Comparison of ENCODE assay signal across 7 cellular contexts in genomic region chr2:218898109-218898878, GRCh38. TPM values are rescaled to one million over a fixed set of nuclear protein-coding genes. Genes with fewer than 3 reads are reported as not detected.
DNase-seq lines count a peak whose midpoint lies in the region; ATAC-seq, FAIRE-seq and TF ChIP-seq lines count a peak whose summit lies in the region.

No MANE protein-coding gene starts in this region.

- H3K27me3 Mint-ChIP-seq in naive thymus-derived CD4-positive, alpha-beta T cell = peaks cover 20 to 75% (median 40%) of the 10 kb centered on the region in 5 donors

- no peaks in the 10 kb centered on the region for H3K36me3 ChIP-seq in H1 (ENCODE audit: control insufficient read depth in 2 of 4, insufficient read depth in 4 of 4, low read length in 3 of 4)
- no peaks in the 10 kb centered on the region for H3K36me3 ChIP-seq in naive thymus-derived CD4-positive, alpha-beta T cell (ENCODE audit: control insufficient read depth in 2 of 3, insufficient read depth in 3 of 3, low read length in 3 of 3)

- H4K8ac ChIP-seq in H1 (ENCODE audit: extremely low read depth, insufficient read depth, low read length) = no peak overlapping the region

- peak overlapping the region in 7 of 9 donors; percentile 33 to 92 (median 71) for H3K27ac Mint-ChIP-seq in naive thymus-derived CD4-positive, alpha-beta T cell

- H2AK5ac ChIP-seq in H1 (ENCODE audit: low read depth, low read length) = no peak overlapping the region

- H3K36me3 Mint-ChIP-seq in naive thymus-derived CD4-positive, alpha-beta T cell = peaks cover 0 to 7% (median 0%) of the 10 kb centered on the region in 5 donors

- H2BK12ac ChIP-seq in H1 (ENCODE audit: low read depth, low read length) = no peak overlapping the region

- no peak overlapping the region for H3K14ac ChIP-seq in H1 (ENCODE audit: insufficient read length)

- no peak overlapping the region for H4K5ac ChIP-seq in H1 (ENCODE audit: insufficient read length, low read depth, low read length)

- peaks cover 0 to 1% (median 0%) of the 10 kb centered on the region in 11 donors for H3K9me3 Mint-ChIP-seq in naive thymus-derived CD4-positive, alpha-beta T cell

- peak; percentile 41 for ATAC-seq in HG02759 (IDR thresholded peaks at IDR 0.05; ENCODE audit: unreplicated experiment)
- peak; percentile 42 for ATAC-seq in naive thymus-derived CD4-positive, alpha-beta T cell

- H3K18ac ChIP-seq in H1 (ENCODE audit: extremely low read depth, low read length) = no peak overlapping the region

- WGBS in H1 (ENCODE audit: extremely low coverage in 1 of 2, insufficient coverage in 1 of 2, insufficient read length in 1 of 2, insufficient replicate concordance in 2 of 2, low coverage in 1 of 2, low lambda C conversion rate in 2 of 2, missing lambda C conversion rate in 1 of 2), 2 experiments = 11% methylated on average over 45 of the region's 52 CpGs; no CpG with 5 or more reads in 1 of the 2 experiments

- H3K9me3 ChIP-seq in H1 (ENCODE audit: insufficient read depth in 2 of 2, low read depth in 1 of 2, low read length in 1 of 2) = no peaks in the 10 kb centered on the region; a peak in 1 of 4 replicates
- no peaks in the 10 kb centered on the region for H3K9me3 ChIP-seq in naive thymus-derived CD4-positive, alpha-beta T cell (ENCODE audit: control insufficient read depth in 2 of 3, low read length in 3 of 3)

- no peak overlapping the region for H2AFZ ChIP-seq in H1 (ENCODE audit: low read length)

- no peaks in the 10 kb centered on the region for H3K23me2 ChIP-seq in H1 (ENCODE audit: low read depth, low read length)

- FAIRE-seq in GM12891 (lab: Jason Lieb, UNC) = peak; percentile 97
- FAIRE-seq in H1 (lab: Jason Lieb, UNC) = no peak

- POLR2A ChIA-PET in H1 (lab: Charles Lee; ENCODE audit: partially characterized antibody) = interaction anchor here (0.9 to 1.9 kb wide), 7 partner anchors 10 to 30 kb away, joined by 3 to 10 read pairs (median 4); no protein-coding TSS in a partner anchor
- POLR2A ChIA-PET in naive thymus-derived CD4-positive, alpha-beta T cell (lab: Charles Lee) = interaction anchor here (0.9 to 13.6 kb wide), 6 partner anchors 11 to 51 kb away, joined by 3 to 305 read pairs (median 6); partner anchors contain the start of gene WNT10A

- peak in 2 of 3 experiments; percentile 96 to 97; a peak in 3 of 4 replicates for TF ChIP-seq CTCF in H1 (IDR thresholded peaks at IDR 0.05; ENCODE audit: control extremely low read depth in 1 of 3, insufficient read depth in 1 of 3, low read depth in 1 of 3, low read length in 3 of 3)

- H4K20me1 ChIP-seq in H1 (replicated peaks in 1 of 2; ENCODE audit: control insufficient read depth in 1 of 2, insufficient read depth in 2 of 2, low read length in 2 of 2) = peaks cover 3 to 8% of the 10 kb centered on the region in 2 experiments

- H3K56ac ChIP-seq in H1 (replicated peaks; ENCODE audit: insufficient read length, low read depth, low read length) = no peak overlapping the region

- CTCF ChIA-PET in H1 (lab: Charles Lee; ENCODE audit: partially characterized antibody) = interaction anchor here (0.6 to 17.9 kb wide), 37 partner anchors 10 to 681 kb away, joined by 3 to 783 read pairs (median 4); partner anchors contain the start of genes ARPC2, CDK5R2 and WNT10A
- CTCF ChIA-PET in naive thymus-derived CD4-positive, alpha-beta T cell (lab: Charles Lee) = interaction anchor here (0.7 to 15.8 kb wide), 10 partner anchors 9 to 1104 kb away, joined by 3 to 627 read pairs (median 4); partner anchors contain the start of genes TTLL4 and WNT10A

- no peaks in the 10 kb centered on the region for H3K79me1 ChIP-seq in H1 (ENCODE audit: low read depth, low read length)

- no peak for TF ChIP-seq POLR2A in GM12891 (IDR thresholded peaks at IDR 0.05; ENCODE audit: low read depth, low read length)
- no peak for TF ChIP-seq POLR2A in H1 (IDR thresholded peaks at IDR 0.05; ENCODE audit: control extremely low read depth in 1 of 2, low read depth in 2 of 2, low read length in 2 of 2)

- H3K27ac ChIP-seq in H1 (ENCODE audit: low read depth, low read length) = no peak overlapping the region
- H3K27ac ChIP-seq in naive thymus-derived CD4-positive, alpha-beta T cell (ENCODE audit: low read depth, low read length) = no peak overlapping the region

- H3K4me1 ChIP-seq in H1 (replicated peaks in 1 of 4; ENCODE audit: control insufficient read depth in 3 of 4, insufficient read depth in 4 of 4, low read length in 3 of 4) = peaks cover 3 to 35% (median 13%) of the 10 kb centered on the region in 4 experiments
- H3K4me1 ChIP-seq in naive thymus-derived CD4-positive, alpha-beta T cell (ENCODE audit: control insufficient read depth in 2 of 2, insufficient read depth in 2 of 2, low read length in 2 of 2) = peaks cover 40 to 49% of the 10 kb centered on the region in 2 donors

- no peak overlapping the region for H2BK15ac ChIP-seq in H1 (ENCODE audit: low read length)

- H3K4ac ChIP-seq in H1 (replicated peaks; ENCODE audit: insufficient read length, low read depth, low read length) = no peak overlapping the region

- peak; percentile 82 to 92 for TF ChIP-seq RAD21 in H1 (IDR thresholded peaks at IDR 0.05 in 1 of 2, conservative IDR thresholded peaks at IDR 0.05 in 1 of 2; ENCODE audit: low read depth in 2 of 2, low read length in 2 of 2)

- H3K4me3 ChIP-seq in H1 (ENCODE audit: extremely low read depth in 1 of 4, insufficient read depth in 2 of 4, low read depth in 3 of 4, low read length in 4 of 4) = peak overlapping the region in 1 of 4 experiments; percentile 54; a peak in 2 of 8 replicates
- peak overlapping the region; percentile 65 for H3K4me3 ChIP-seq in naive thymus-derived CD4-positive, alpha-beta T cell (ENCODE audit: low read length)

- peak overlapping the region in 1 of 2 experiments; percentile 62; a peak in 3 of 4 replicates for H3K4me2 ChIP-seq in H1 (ENCODE audit: insufficient read depth in 1 of 2, low read depth in 2 of 2, low read length in 2 of 2)

- intact Hi-C loops in naive thymus-derived CD4-positive, alpha-beta T cell (cut with micrococcal nuclease) = loop anchor here (1.0 to 10.0 kb wide), 14 partner anchors 11 to 613 kb away; partner anchors contain the start of genes CNOT9 (in 2 of the 2), GMPPA (in 2 of the 2), USP37 (in 2 of the 2) and DNAJB2 (in 1 of the 2)

- no peak for TF ChIP-seq EP300 in H1 (IDR thresholded peaks at IDR 0.05; ENCODE audit: borderline replicate concordance in 1 of 2, low read depth in 2 of 2, low read length in 2 of 2)

- no peak overlapping the region for H2BK120ac ChIP-seq in H1 (replicated peaks; ENCODE audit: low read depth, low read length)

- peaks cover 64 to 81% (median 72%) of the 10 kb centered on the region in 4 experiments for H3K27me3 ChIP-seq in H1 (replicated peaks in 1 of 4; ENCODE audit: control insufficient read depth in 3 of 4, extremely low read depth in 1 of 4, insufficient read depth in 3 of 4, low read length in 3 of 4)
- H3K27me3 ChIP-seq in naive thymus-derived CD4-positive, alpha-beta T cell (ENCODE audit: control insufficient read depth in 2 of 2, insufficient read depth in 2 of 2, low read length in 2 of 2) = peaks cover 0 to 3% of the 10 kb centered on the region in 2 donors

- H3K23ac ChIP-seq in H1 (ENCODE audit: insufficient read length) = no peak overlapping the region

- no peak overlapping the region for H4K91ac ChIP-seq in H1 (replicated peaks; ENCODE audit: insufficient read length, low read length)

- H3K79me2 ChIP-seq in H1 (ENCODE audit: control insufficient read depth in 1 of 2, insufficient read depth in 2 of 2, low read length in 2 of 2) = no peaks in the 10 kb centered on the region

- peaks cover 38 to 48% (median 42%) of the 10 kb centered on the region in 7 donors for H3K4me1 Mint-ChIP-seq in naive thymus-derived CD4-positive, alpha-beta T cell

- DNase-seq in GM12891 (ENCODE audit: insufficient read length, low spot score) (peak; percentile 73), NCI-H526 (lab: John Stamatoyannopoulos, UW) (peak; percentile 17 to 73), H1 (ENCODE audit: low read depth in 1 of 2, low spot score in 2 of 2) (peak; percentile 68 to 99)
- DNase-seq in activated CD8-positive, alpha-beta memory T cell treated with anti-CD3 and anti-CD28 coated beads for 24 hours = peak; percentile 97
- DNase-seq in naive thymus-derived CD4-positive, alpha-beta T cell = peak; percentile 50 to 88 (median 72)
- DNase-seq in stimulated activated naive CD4-positive, alpha-beta T cell treated with Interleukin-2 at 50 U/mL for 16 hours (lab: John Stamatoyannopoulos, UW) = peak; percentile 77

- no peak overlapping the region for H2BK5ac ChIP-seq in H1 (ENCODE audit: low read depth, low read length)

- H3K9ac ChIP-seq in H1 (replicated peaks in 1 of 4; ENCODE audit: extremely low read depth in 1 of 4, low read depth in 3 of 4, low read length in 3 of 4) = no peak overlapping the region

- no peak overlapping the region for H2BK20ac ChIP-seq in H1 (ENCODE audit: low read length)

- H3K4me3 Mint-ChIP-seq in naive thymus-derived CD4-positive, alpha-beta T cell = peak overlapping the region; percentile 53 to 87 (median 82)

RNA-seq across cellular contexts. Expression of gene WNT10A, which starts 17.6 kb away (rescaled TPM):
- polyA plus RNA-seq in GM12891 (2012; ENCODE audit: low read depth, missing spikeins) = 34.4 TPM
- not detected in 2 replicates for total RNA-seq in H1 (2021; fragmentation: NEBNext Ultra II Directional; extraction: Animal tissue kit (Norgen Biotek cat#: 25700))
- polyA plus RNA-seq in H1 (2011; rRNA removed) = 0.05 TPM in 1 of 2 replicates, not detected in the other
- 0.03 TPM for polyA plus RNA-seq in H1 (2011; cell fraction: cytosol; rRNA removed)
- polyA plus RNA-seq in H1 (2011; cell fraction: nucleus; rRNA removed) = not detected
- polyA plus RNA-seq in H1 (2012, experiment 1 of 2) = not detected in 4 replicates
- not detected for polyA plus RNA-seq in H1 (2012, experiment 2 of 2)
- not detected for polyA plus RNA-seq in H1 (2013, experiment 1 of 2)
- polyA plus RNA-seq in H1 (2013, experiment 2 of 2) = not detected
- not detected in 2 replicates for polyA minus RNA-seq in H1 (2011; rRNA and poly(A)+ RNA removed)
- not detected for polyA minus RNA-seq in H1 (2011; cell fraction: cytosol; rRNA and poly(A)+ RNA removed)
- polyA minus RNA-seq in H1 (2011; cell fraction: nucleus; rRNA and poly(A)+ RNA removed) = 0.20 TPM
- total RNA-seq in naive thymus-derived CD4-positive, alpha-beta T cell = 1 to 10 TPM in 4 of 5 experiments, under 1 TPM in 1; 0.19 to 4.2 (median 3.0) TPM
- 1 to 10 TPM in 1 of 2 donors, under 1 TPM in 1; 0.61 to 1.2 TPM for polyA plus RNA-seq in naive thymus-derived CD4-positive, alpha-beta T cell

RNA-seq across cellular contexts. Expression of gene WNT6, which starts 38.7 kb away (rescaled TPM):
- not detected for polyA plus RNA-seq in GM12891 (2012; ENCODE audit: low read depth, missing spikeins)
- total RNA-seq in H1 (2021; fragmentation: NEBNext Ultra II Directional; extraction: Animal tissue kit (Norgen Biotek cat#: 25700)) = not detected in 2 replicates
- not detected in 2 replicates for polyA plus RNA-seq in H1 (2011; rRNA removed)
- not detected for polyA plus RNA-seq in H1 (2011; cell fraction: cytosol; rRNA removed)
- not detected for polyA plus RNA-seq in H1 (2011; cell fraction: nucleus; rRNA removed)
- polyA plus RNA-seq in H1 (2012, experiment 1 of 2) = not detected in 4 replicates
- not detected for polyA plus RNA-seq in H1 (2012, experiment 2 of 2)
- not detected for polyA plus RNA-seq in H1 (2013, experiment 1 of 2)
- polyA plus RNA-seq in H1 (2013, experiment 2 of 2) = not detected
- not detected in 2 replicates for polyA minus RNA-seq in H1 (2011; rRNA and poly(A)+ RNA removed)
- not detected for polyA minus RNA-seq in H1 (2011; cell fraction: cytosol; rRNA and poly(A)+ RNA removed)
- not detected for polyA minus RNA-seq in H1 (2011; cell fraction: nucleus; rRNA and poly(A)+ RNA removed)
- total RNA-seq in naive thymus-derived CD4-positive, alpha-beta T cell = under 1 TPM in 1 of 5 experiments, not detected in 4; 0.22 TPM
- under 1 TPM in 1 of 2 donors, not detected in 1; 0.11 TPM for polyA plus RNA-seq in naive thymus-derived CD4-positive, alpha-beta T cell

Comparison
In these comparisons a context has a peak if more than half of its experiments do, and no peak if none do; other contexts are left out.
1. DNase-seq: peak in every context shown above with its lines; median percentile 97 in activated CD8-positive, alpha-beta memory T cell treated with anti-CD3 and anti-CD28 coated beads for 24 hours; 84 in H1; 77 in stimulated activated naive CD4-positive, alpha-beta T cell treated with Interleukin-2 at 50 U/mL for 16 hours; 73 in GM12891; 72 in naive thymus-derived CD4-positive, alpha-beta T cell; 45 in NCI-H526.